ENCODE assay signal across 11 cellular contexts in the genomic region with DNA sequence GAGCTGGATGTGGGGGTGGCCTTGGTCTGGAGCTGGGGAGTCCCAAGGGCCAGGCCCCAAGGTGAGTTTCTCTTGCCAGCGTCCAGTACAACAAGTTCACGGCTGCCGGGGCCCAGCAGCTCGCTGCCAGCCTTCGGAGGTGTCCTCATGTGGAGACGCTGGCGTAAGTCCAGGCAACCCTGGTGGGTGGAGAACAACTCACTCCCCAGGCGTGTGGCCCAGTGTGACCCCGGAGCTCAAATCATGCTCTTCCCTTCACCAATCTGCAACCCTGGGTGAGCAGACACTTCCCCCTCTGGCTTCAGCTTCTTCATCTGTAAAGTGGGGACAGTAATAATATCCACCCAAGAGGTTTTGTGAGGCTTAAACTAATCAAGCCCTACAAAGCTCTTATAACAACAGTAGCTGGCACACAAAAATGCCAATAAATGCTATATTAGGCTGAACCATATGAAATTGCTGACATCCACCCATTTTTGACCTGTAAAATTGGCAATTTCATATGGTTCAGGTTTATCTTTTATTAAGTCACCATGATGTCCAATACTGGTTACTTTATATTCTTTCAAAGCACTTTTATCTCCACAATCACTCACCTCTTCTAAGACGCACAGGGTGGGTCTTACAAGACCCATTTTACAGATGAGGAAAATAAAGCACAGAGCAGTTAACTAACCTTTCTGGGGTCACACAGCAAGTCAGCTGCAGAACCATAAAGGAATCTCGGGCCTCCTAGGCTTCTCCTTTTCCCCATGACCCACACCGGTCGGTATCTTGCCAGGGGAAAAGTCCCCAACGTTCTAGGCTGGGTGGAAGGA. TPM values are rescaled to one million over a fixed set of nuclear protein-coding genes. Genes with fewer than 3 reads are reported as not detected.
DNase-seq lines count a peak whose midpoint lies in the region; ATAC-seq and TF ChIP-seq lines count a peak whose summit lies in the region.
"Had no signal": no experiment of that assay in that cellular context is flagged by ENCODE, and none has a peak within 500 bp of the region (broad histone marks: within the 10 kb centered on the region; RNA-seq: fewer than 3 reads in every experiment).

No MANE protein-coding gene starts in this region.

- H3K36me3 ChIP-seq in ACC112 (ENCODE audit: insufficient read depth, low read length) (no peaks in the 10 kb centered on the region), Caco-2 (ENCODE audit: control insufficient read depth, insufficient read depth, low read length) (no peaks in the 10 kb centered on the region)

- ATAC-seq in Right ventricle myocardium inferior (peak; percentile 49), omental fat pad (ENCODE audit: low FRiP score) (peak; percentile 57)
- ATAC-seq in activated CD4-positive, CD25-positive, alpha-beta regulatory T cell treated with anti-CD3 and anti-CD28 coated beads, Interleukin-2, amount 50 U/mL, for 24 hours = no peak

- no peak overlapping the region for H3K4me3 Mint-ChIP-seq in glutamatergic neuron (ENCODE audit: unreplicated experiment)
- no peak overlapping the region for H3K4me3 Mint-ChIP-seq in Caco-2 (ENCODE audit: unreplicated experiment)
- H3K4me3 Mint-ChIP-seq: activated naive CD8-positive, alpha-beta T cell treated with anti-CD3 and anti-CD28 coated beads for 36 hours had no signal

- TF ChIP-seq CTCF in omental fat pad (IDR thresholded peaks at IDR 0.05) (no peak), glutamatergic neuron (IDR thresholded peaks at IDR 0.05; ENCODE audit: partially characterized antibody, unreplicated experiment) (no peak), Caco-2 (IDR thresholded peaks at IDR 0.05; ENCODE audit: insufficient read depth in 1 of 2, low read depth in 1 of 2, low read length in 1 of 2, severe bottlenecking in 1 of 2, unreplicated experiment in 1 of 2) (no peak)

- H3K4me1 Mint-ChIP-seq in glutamatergic neuron (ENCODE audit: low read depth, unreplicated experiment) = no peaks in the 10 kb centered on the region
- H3K4me1 Mint-ChIP-seq in Caco-2 (ENCODE audit: low read depth, unreplicated experiment) = no peaks in the 10 kb centered on the region
- H3K4me1 Mint-ChIP-seq: activated naive CD8-positive, alpha-beta T cell treated with anti-CD3 and anti-CD28 coated beads for 36 hours had no signal

- H2AFZ ChIP-seq in ACC112 (ENCODE audit: low read length, unreplicated experiment) = no peak overlapping the region

- H3K27ac ChIP-seq in ACC112 (ENCODE audit: low read depth, low read length) = peak overlapping the region; percentile 37; the same call in 1 of the 2 replicates

- POLR2A ChIA-PET in Caco-2 (lab: Charles Lee) = no interaction called here

- H3K4me1 ChIP-seq in ACC112 (ENCODE audit: control insufficient read depth, insufficient read depth, low read length, unreplicated experiment) (peaks cover 13% of the 10 kb centered on the region), Caco-2 (peaks cover 16% of the 10 kb centered on the region)

- no peaks in the 10 kb centered on the region for H3K79me2 ChIP-seq in ACC112 (ENCODE audit: control insufficient read depth, insufficient read depth, low read length, unreplicated experiment)

- H3K27me3 ChIP-seq in ACC112 (ENCODE audit: insufficient read depth, low read length) (no peaks in the 10 kb centered on the region), Caco-2 (replicated peaks; ENCODE audit: control insufficient read depth, insufficient read depth, low read length) (no peaks in the 10 kb centered on the region)
- H3K27me3 ChIP-seq: transverse colon had no signal

- H3K9me3 Mint-ChIP-seq in glutamatergic neuron (ENCODE audit: unreplicated experiment) = no peaks in the 10 kb centered on the region
- no peaks in the 10 kb centered on the region for H3K9me3 Mint-ChIP-seq in Caco-2 (ENCODE audit: unreplicated experiment)
- H3K9me3 Mint-ChIP-seq: activated naive CD8-positive, alpha-beta T cell treated with anti-CD3 and anti-CD28 coated beads for 36 hours had no signal

- no TSS peak for BruUV-seq in Caco-2 (replicated peaks; lab: Mats Ljungman, UMichigan)

- intact Hi-C loops in Right ventricle myocardium inferior (cut with DNase I) (loop anchor here (5.0 kb wide), 1 partner anchor 390 kb away; no protein-coding TSS in a partner anchor), Caco-2 (cut with micrococcal nuclease; ENCODE audit: unreplicated experiment) (no loop called here)

- no peaks in the 10 kb centered on the region for H3K9me3 ChIP-seq in Caco-2
- H3K9me3 ChIP-seq: transverse colon had no signal

- CTCF ChIA-PET in Caco-2 (lab: Charles Lee) = no interaction called here

- DNase-seq in NCI-H69 (lab: John Stamatoyannopoulos, UW) = peak; percentile 34
- DNase-seq in Right ventricle myocardium inferior (ENCODE audit: missing footprints) = peak; percentile 89
- peak; percentile 80 for DNase-seq in omental fat pad (ENCODE audit: low spot score)
- no peak for DNase-seq in glutamatergic neuron
- DNase-seq in NCI-H345 (lab: John Stamatoyannopoulos, UW) = no peak
- no peak for DNase-seq in Caco-2
- DNase-seq: activated naive CD8-positive, alpha-beta T cell treated with anti-CD3 and anti-CD28 coated beads for 36 hours; NCI-H510A treated with DMSO at 0.1 percent for 48 hours; transverse colon had no signal

- H3K27me3 Mint-ChIP-seq in glutamatergic neuron (ENCODE audit: unreplicated experiment) (peaks cover 2% of the 10 kb centered on the region), Caco-2 (ENCODE audit: insufficient read depth, unreplicated experiment) (no peaks in the 10 kb centered on the region)
- H3K27me3 Mint-ChIP-seq: activated naive CD8-positive, alpha-beta T cell treated with anti-CD3 and anti-CD28 coated beads for 36 hours had no signal

- H3K36me3 Mint-ChIP-seq in glutamatergic neuron (ENCODE audit: unreplicated experiment) (no peaks in the 10 kb centered on the region), Caco-2 (ENCODE audit: insufficient read depth, unreplicated experiment) (peaks cover 11% of the 10 kb centered on the region)

- H3K27ac Mint-ChIP-seq in glutamatergic neuron (ENCODE audit: unreplicated experiment) = no peak overlapping the region
- no peak overlapping the region for H3K27ac Mint-ChIP-seq in Caco-2 (ENCODE audit: unreplicated experiment)
- H3K27ac Mint-ChIP-seq: activated naive CD8-positive, alpha-beta T cell treated with anti-CD3 and anti-CD28 coated beads for 36 hours had no signal

- H3K4me3 ChIP-seq in ACC112 (ENCODE audit: low read depth, low read length) (no peak overlapping the region), Caco-2 (ENCODE audit: low read depth, low read length) (no peak overlapping the region)
- H3K4me3 ChIP-seq: transverse colon had no signal

RNA-seq across cellular contexts. Expression of gene DEXI, which starts 19.7 kb away (rescaled TPM):
- 121 TPM for total RNA-seq in Right ventricle myocardium inferior
- total RNA-seq in omental fat pad = 10 to 100 TPM; 56.8 to 71.5 (median 64.5) TPM
- total RNA-seq in glutamatergic neuron (ENCODE audit: unreplicated experiment) = 37.3 TPM
- 23.0 and 23.7 TPM in 2 replicates for total RNA-seq in Caco-2 (2022)

RNA-seq across cellular contexts. Expression of gene CLEC16A, which starts 21.8 kb away (rescaled TPM):
- total RNA-seq in Right ventricle myocardium inferior = 23.0 TPM
- total RNA-seq in omental fat pad = 10 to 100 TPM; 24.0 to 36.9 (median 29.5) TPM
- 43.0 TPM for total RNA-seq in glutamatergic neuron (ENCODE audit: unreplicated experiment)
- 27.0 and 27.9 TPM in 2 replicates for total RNA-seq in Caco-2 (2022)

RNA-seq across cellular contexts. Expression of gene CIITA, which starts 45.5 kb away (rescaled TPM):
- total RNA-seq in Right ventricle myocardium inferior = 11.0 TPM
- 100 to 1,000 TPM in 1 of 4 donors, 10 to 100 TPM in 1, 1 to 10 TPM in 2; 3.2 to 101 (median 11.2) TPM for total RNA-seq in omental fat pad
- total RNA-seq in glutamatergic neuron (ENCODE audit: unreplicated experiment) = 0.69 TPM
- total RNA-seq in Caco-2 (2022) = 0.27 and 0.37 TPM in 2 replicates

Comparison
In these comparisons a context has a peak if more than half of its experiments do, and no peak if none do; other contexts are left out.
1. DNase-seq: peak in NCI-H69 (single experiment), Right ventricle myocardium inferior (single experiment) and omental fat pad (single experiment); none in glutamatergic neuron (single experiment), NCI-H345 (single experiment) and Caco-2 (0 of 2).
2. ATAC-seq: peak in Right ventricle myocardium inferior (single experiment) and omental fat pad (single experiment); none in activated CD4-positive, CD25-positive, alpha-beta regulatory T cell treated with anti-CD3 and anti-CD28 coated beads, Interleukin-2, amount 50 U/mL, for 24 hours (0 of 2).